ENCODE assay signal across 19 cellular contexts in genomic region chr11:117468888-117469287, GRCh38.
A peak's percentile ranks its signal among the peaks of the same experiment; 100 is the strongest.
DNase-seq lines count a peak whose midpoint lies in the region; ATAC-seq, FAIRE-seq and TF ChIP-seq lines count a peak whose summit lies in the region.
"Had no signal": no experiment of that assay in that cellular context is flagged by ENCODE, and none has a peak within 500 bp of the region (broad histone marks: within the 10 kb centered on the region; RNA-seq: fewer than 3 reads in every experiment).

No MANE protein-coding gene starts in this region.

- POLR2A ChIA-PET in activated CD4-positive, alpha-beta memory T cell treated with anti-CD3 and anti-CD28 coated beads for 36 hours (lab: Charles Lee): no interaction called here
- POLR2A ChIA-PET in activated CD4-positive, alpha-beta memory T cell treated with anti-CD3 and anti-CD28 coated beads, Interleukin-2, amount 10 ng/mL, durations not matched to agents 7 days and 5 days (lab: Charles Lee): no interaction called here
- POLR2A ChIA-PET in GM12878 (lab: Charles Lee): no interaction called here

- H3K4me1 ChIP-seq in GM12878 (ENCODE audit: control insufficient read depth, insufficient read depth, low read length) (no peaks in the 10 kb centered on the region), esophagus squamous epithelium (no peaks in the 10 kb centered on the region)
- H3K4me1 ChIP-seq: esophagus muscularis mucosa, left ventricle myocardium inferior, neural progenitor cell, vagina had no signal

- SMC1A ChIA-PET in GM12878 (lab: Charles Lee; ENCODE audit: uncharacterized antibody, unreplicated experiment): interaction anchor here (0.7 to 1.5 kb wide), 4 partner anchors 40 to 153 kb away, joined by 3 to 7 read pairs (median 3); no protein-coding TSS in a partner anchor

- H3K27ac Mint-ChIP-seq in activated CD4-positive, alpha-beta memory T cell treated with anti-CD3 and anti-CD28 coated beads for 36 hours: no peak overlapping the region
- no peak overlapping the region for H3K27ac Mint-ChIP-seq in activated CD4-positive, alpha-beta memory T cell treated with anti-CD3 and anti-CD28 coated beads, Interleukin-2, amount 10 ng/mL, durations not matched to agents 7 days and 5 days
- H3K27ac Mint-ChIP-seq in stimulated activated effector memory CD8-positive, alpha-beta T cell treated with anti-CD3 and anti-CD28 coated beads, Interleukin-12 subunit alpha, Interleukin-12 subunit beta, amount 100 ng/mL, for 72 hours: no peak overlapping the region
- H3K27ac Mint-ChIP-seq: activated naive CD4-positive, alpha-beta T cell treated with anti-CD3 and anti-CD28 coated beads, Interleukin-2, amount 10 ng/mL, durations not matched to agents 7 days and 5 days; activated T-cell treated with anti-CD3 and anti-CD28 coated beads, Interleukin-2, amount 50 U/mL, for 24 hours; neural progenitor cell; T-helper 17 cell had no signal

- no peak overlapping the region for H2AFZ ChIP-seq in GM12878 (ENCODE audit: control insufficient read depth, low read depth, low read length)
- H2AFZ ChIP-seq: neural progenitor cell had no signal

- peak; percentile 72 for ATAC-seq in GM12878
- peak; percentile 38 for ATAC-seq in stimulated activated effector memory CD8-positive, alpha-beta T cell treated with anti-CD3 and anti-CD28 coated beads, Interleukin-12 subunit alpha, Interleukin-12 subunit beta, amount 100 ng/mL, for 72 hours
- ATAC-seq: T-helper 17 cell had no signal

- DNase-seq in activated CD4-positive, alpha-beta memory T cell treated with anti-CD3 and anti-CD28 coated beads for 36 hours: peak; percentile 20
- DNase-seq in activated CD4-positive, alpha-beta memory T cell treated with anti-CD3 and anti-CD28 coated beads, Interleukin-2, amount 10 ng/mL, durations not matched to agents 7 days and 5 days: no peak
- DNase-seq in LNCaP clone FGC (ENCODE audit: low read depth) (no peak), GM12878 (ENCODE audit: low read depth, low spot score) (no peak), esophagus squamous epithelium (lab: John Stamatoyannopoulos, UW) (no peak), 8988T (no peak), amniotic stem cell (lab: John Stamatoyannopoulos, UW) (no peak)
- DNase-seq in stimulated activated effector memory CD8-positive, alpha-beta T cell treated with anti-CD3 and anti-CD28 coated beads, Interleukin-12 subunit alpha, Interleukin-12 subunit beta, amount 100 ng/mL, for 72 hours (ENCODE audit: low spot score in 2 of 2): no peak
- DNase-seq: activated CD4-positive, alpha-beta T cell treated with anti-CD3 and anti-CD28 coated beads, Interleukin-2, amount 50 U/mL, for 48 hours; activated naive CD4-positive, alpha-beta T cell treated with anti-CD3 and anti-CD28 coated beads, Interleukin-2, amount 10 ng/mL, durations not matched to agents 7 days and 5 days; activated T-cell treated with anti-CD3 and anti-CD28 coated beads, Interleukin-2, amount 50 U/mL, for 24 hours; CD4-positive, CD25-positive, alpha-beta regulatory T cell; left ventricle myocardium inferior; T-helper 17 cell had no signal

- H3K4me2 ChIP-seq in GM12878 (ENCODE audit: control insufficient read depth, insufficient read depth): no peak overlapping the region
- H3K4me2 ChIP-seq: neural progenitor cell had no signal

- TF ChIP-seq EP300 in GM12878 (IDR thresholded peaks at IDR 0.05; ENCODE audit: borderline replicate concordance in 1 of 2, control insufficient read depth in 1 of 2, low read depth in 2 of 2, low read length in 2 of 2): no peak

- CTCF ChIA-PET in activated CD4-positive, alpha-beta memory T cell treated with anti-CD3 and anti-CD28 coated beads for 36 hours (lab: Charles Lee): interaction anchor here (0.7 to 2.6 kb wide), 2 partner anchors 13 to 43 kb away, joined by 4 to 26 read pairs; no protein-coding TSS in a partner anchor
- CTCF ChIA-PET in activated CD4-positive, alpha-beta memory T cell treated with anti-CD3 and anti-CD28 coated beads, Interleukin-2, amount 10 ng/mL, durations not matched to agents 7 days and 5 days (lab: Charles Lee): no interaction called here
- CTCF ChIA-PET in GM12878 (lab: Yijun Ruan, JAX): interaction anchor here (1.0 to 2.5 kb wide), 2 partner anchors 43 to 44 kb away, joined by 3 to 16 read pairs; no protein-coding TSS in a partner anchor

- RAD21 ChIA-PET in GM12878 (lab: Charles Lee; ENCODE audit: unreplicated experiment): interaction anchor here (0.9 to 2.6 kb wide), 2 partner anchors 40 to 43 kb away, joined by 3 to 15 read pairs; no protein-coding TSS in a partner anchor

- H3K9me3 Mint-ChIP-seq in activated CD4-positive, alpha-beta memory T cell treated with anti-CD3 and anti-CD28 coated beads for 36 hours: no peaks in the 10 kb centered on the region
- H3K9me3 Mint-ChIP-seq in activated CD4-positive, alpha-beta memory T cell treated with anti-CD3 and anti-CD28 coated beads, Interleukin-2, amount 10 ng/mL, durations not matched to agents 7 days and 5 days: no peaks in the 10 kb centered on the region
- no peaks in the 10 kb centered on the region for H3K9me3 Mint-ChIP-seq in stimulated activated effector memory CD8-positive, alpha-beta T cell treated with anti-CD3 and anti-CD28 coated beads, Interleukin-12 subunit alpha, Interleukin-12 subunit beta, amount 100 ng/mL, for 72 hours
- H3K9me3 Mint-ChIP-seq: activated naive CD4-positive, alpha-beta T cell treated with anti-CD3 and anti-CD28 coated beads, Interleukin-2, amount 10 ng/mL, durations not matched to agents 7 days and 5 days; activated T-cell treated with anti-CD3 and anti-CD28 coated beads, Interleukin-2, amount 50 U/mL, for 24 hours; CD4-positive, CD25-positive, alpha-beta regulatory T cell; central memory CD8-positive, alpha-beta T cell; neural progenitor cell had no signal

- intact Hi-C loops in activated CD4-positive, alpha-beta memory T cell treated with anti-CD3 and anti-CD28 coated beads for 36 hours (cut with micrococcal nuclease): no loop called here
- intact Hi-C loops in GM12878 (cut with micrococcal nuclease; ENCODE audit: unreplicated experiment) (no loop called here), esophagus squamous epithelium (cut with DNase I) (no loop called here)

- no peak overlapping the region for H3K9ac ChIP-seq in GM12878 (ENCODE audit: control insufficient read depth, insufficient read depth, low read length)
- H3K9ac ChIP-seq: neural progenitor cell had no signal

- H3K4me3 ChIP-seq in LNCaP clone FGC (ENCODE audit: low read depth, low read length) (no peak overlapping the region), GM12878 (no peak overlapping the region), esophagus squamous epithelium (no peak overlapping the region)
- H3K4me3 ChIP-seq: esophagus muscularis mucosa, left ventricle myocardium inferior, neural progenitor cell, vagina had no signal

- no peaks in the 10 kb centered on the region for H4K20me1 ChIP-seq in GM12878 (ENCODE audit: control insufficient read depth, insufficient read depth)

- in situ Hi-C loops in GM12878 (cut with MboI): no loop called here

- no peaks in the 10 kb centered on the region for H3K36me3 ChIP-seq in GM12878 (ENCODE audit: control insufficient read depth in 2 of 2, insufficient read depth in 2 of 2, low read length in 1 of 2)
- no peaks in the 10 kb centered on the region for H3K36me3 ChIP-seq in esophagus squamous epithelium
- H3K36me3 ChIP-seq: neural progenitor cell, vagina had no signal

- H3K9me3 ChIP-seq in GM12878 (replicated peaks; ENCODE audit: control insufficient read depth, insufficient read depth, low read length) (no peaks in the 10 kb centered on the region), esophagus squamous epithelium (no peaks in the 10 kb centered on the region)
- H3K9me3 ChIP-seq: esophagus muscularis mucosa, left ventricle myocardium inferior, vagina had no signal

- peaks cover 2% of the 10 kb centered on the region for H3K27me3 Mint-ChIP-seq in activated CD4-positive, alpha-beta memory T cell treated with anti-CD3 and anti-CD28 coated beads for 36 hours
- H3K27me3 Mint-ChIP-seq in activated CD4-positive, alpha-beta memory T cell treated with anti-CD3 and anti-CD28 coated beads, Interleukin-2, amount 10 ng/mL, durations not matched to agents 7 days and 5 days: peaks cover 10% of the 10 kb centered on the region
- H3K27me3 Mint-ChIP-seq: activated T-cell treated with anti-CD3 and anti-CD28 coated beads, Interleukin-2, amount 50 U/mL, for 24 hours had no signal

- TF ChIP-seq POLR2A in GM12878 (IDR thresholded peaks at IDR 0.05; ENCODE audit: low read depth, low read length): no peak
- TF ChIP-seq POLR2A in esophagus squamous epithelium (IDR thresholded peaks at IDR 0.05): no peak

- no peaks in the 10 kb centered on the region; a peak in 1 of 4 replicates for H3K27me3 ChIP-seq in GM12878 (replicated peaks in 1 of 2; ENCODE audit: control insufficient read depth in 2 of 2, insufficient read depth in 2 of 2, low read length in 1 of 2)
- peaks cover 0 to 4% (median 0%) of the 10 kb centered on the region in 4 donors for H3K27me3 ChIP-seq in esophagus squamous epithelium
- H3K27me3 ChIP-seq: esophagus muscularis mucosa, neural progenitor cell, vagina had no signal

- FAIRE-seq in GM12878 (lab: Jason Lieb, UNC): no peak
- FAIRE-seq: H54 had no signal

- H3K4me3 Mint-ChIP-seq in activated CD4-positive, alpha-beta memory T cell treated with anti-CD3 and anti-CD28 coated beads for 36 hours: no peak overlapping the region
- H3K4me3 Mint-ChIP-seq in activated CD4-positive, alpha-beta memory T cell treated with anti-CD3 and anti-CD28 coated beads, Interleukin-2, amount 10 ng/mL, durations not matched to agents 7 days and 5 days: no peak overlapping the region
- no peak overlapping the region for H3K4me3 Mint-ChIP-seq in stimulated activated effector memory CD8-positive, alpha-beta T cell treated with anti-CD3 and anti-CD28 coated beads, Interleukin-12 subunit alpha, Interleukin-12 subunit beta, amount 100 ng/mL, for 72 hours
- H3K4me3 Mint-ChIP-seq: activated naive CD4-positive, alpha-beta T cell treated with anti-CD3 and anti-CD28 coated beads, Interleukin-2, amount 10 ng/mL, durations not matched to agents 7 days and 5 days; activated T-cell treated with anti-CD3 and anti-CD28 coated beads, Interleukin-2, amount 50 U/mL, for 24 hours; CD4-positive, CD25-positive, alpha-beta regulatory T cell; central memory CD8-positive, alpha-beta T cell; neural progenitor cell; T-helper 17 cell had no signal

- TF ChIP-seq CTCF in LNCaP clone FGC (IDR thresholded peaks at IDR 0.05; ENCODE audit: control insufficient read depth, extremely low read depth, insufficient read depth) (0 out of 2 replicates have a peak, but pooled peaks have one; percentile 7), GM12878 (IDR thresholded peaks at IDR 0.05 in 2 of 3, conservative IDR thresholded peaks at IDR 0.05 in 1 of 3; ENCODE audit: control insufficient read depth in 2 of 3, extremely low read depth in 1 of 3, insufficient read depth in 1 of 3, low read depth in 3 of 3, low read length in 3 of 3) (peak in 2 of 3 experiments; percentile 34 to 43; a peak in 3 of 6 replicates), esophagus squamous epithelium (IDR thresholded peaks at IDR 0.05) (no peak)

- 15% methylated on average over 4 of the region's 4 CpGs for WGBS in GM12878 (ENCODE audit: insufficient coverage, insufficient replicate concordance, low lambda C conversion rate, missing lambda C conversion rate)
- 77 to 78% methylated on average over 4 of the region's 4 CpGs for WGBS in esophagus squamous epithelium, 2 donors

- peak; percentile 34; the same call in 1 of the 2 replicates for TF ChIP-seq RAD21 in GM12878 (IDR thresholded peaks at IDR 0.05; ENCODE audit: insufficient read depth, low read depth, low read length)

- no TSS peak for BruUV-seq in GM12878 (replicated peaks; lab: Mats Ljungman, UMichigan)

- no peaks in the 10 kb centered on the region for H3K4me1 Mint-ChIP-seq in activated CD4-positive, alpha-beta memory T cell treated with anti-CD3 and anti-CD28 coated beads for 36 hours (ENCODE audit: low read depth)
- H3K4me1 Mint-ChIP-seq in activated CD4-positive, alpha-beta memory T cell treated with anti-CD3 and anti-CD28 coated beads, Interleukin-2, amount 10 ng/mL, durations not matched to agents 7 days and 5 days: no peaks in the 10 kb centered on the region
- H3K4me1 Mint-ChIP-seq in stimulated activated effector memory CD8-positive, alpha-beta T cell treated with anti-CD3 and anti-CD28 coated beads, Interleukin-12 subunit alpha, Interleukin-12 subunit beta, amount 100 ng/mL, for 72 hours: no peaks in the 10 kb centered on the region
- H3K4me1 Mint-ChIP-seq: activated naive CD4-positive, alpha-beta T cell treated with anti-CD3 and anti-CD28 coated beads, Interleukin-2, amount 10 ng/mL, durations not matched to agents 7 days and 5 days; CD4-positive, CD25-positive, alpha-beta regulatory T cell; central memory CD8-positive, alpha-beta T cell had no signal

- no peaks in the 10 kb centered on the region for H3K79me2 ChIP-seq in GM12878 (ENCODE audit: control insufficient read depth, insufficient read depth, low read length)

- no peak overlapping the region for H3K27ac ChIP-seq in GM12878 (ENCODE audit: control insufficient read depth, insufficient read depth)
- H3K27ac ChIP-seq in esophagus squamous epithelium: no peak overlapping the region
- H3K27ac ChIP-seq: esophagus muscularis mucosa, left ventricle myocardium inferior, neural progenitor cell, vagina had no signal

- H3K36me3 Mint-ChIP-seq in activated CD4-positive, alpha-beta memory T cell treated with anti-CD3 and anti-CD28 coated beads for 36 hours: no peaks in the 10 kb centered on the region
- H3K36me3 Mint-ChIP-seq in activated CD4-positive, alpha-beta memory T cell treated with anti-CD3 and anti-CD28 coated beads, Interleukin-2, amount 10 ng/mL, durations not matched to agents 7 days and 5 days (ENCODE audit: low read depth): no peaks in the 10 kb centered on the region
- H3K36me3 Mint-ChIP-seq in stimulated activated effector memory CD8-positive, alpha-beta T cell treated with anti-CD3 and anti-CD28 coated beads, Interleukin-12 subunit alpha, Interleukin-12 subunit beta, amount 100 ng/mL, for 72 hours: no peaks in the 10 kb centered on the region
- H3K36me3 Mint-ChIP-seq: activated naive CD4-positive, alpha-beta T cell treated with anti-CD3 and anti-CD28 coated beads, Interleukin-2, amount 10 ng/mL, durations not matched to agents 7 days and 5 days; neural progenitor cell had no signal

Comparison
In these comparisons a context has a peak if more than half of its experiments do, and no peak if none do; other contexts are left out.
1. CTCF ChIP-seq: peak in LNCaP clone FGC (single experiment) and GM12878 (2 of 3); none in esophagus squamous epithelium (0 of 6).